Comparison of ENCODE assay signal across 20 cellular contexts in the genomic region with DNA sequence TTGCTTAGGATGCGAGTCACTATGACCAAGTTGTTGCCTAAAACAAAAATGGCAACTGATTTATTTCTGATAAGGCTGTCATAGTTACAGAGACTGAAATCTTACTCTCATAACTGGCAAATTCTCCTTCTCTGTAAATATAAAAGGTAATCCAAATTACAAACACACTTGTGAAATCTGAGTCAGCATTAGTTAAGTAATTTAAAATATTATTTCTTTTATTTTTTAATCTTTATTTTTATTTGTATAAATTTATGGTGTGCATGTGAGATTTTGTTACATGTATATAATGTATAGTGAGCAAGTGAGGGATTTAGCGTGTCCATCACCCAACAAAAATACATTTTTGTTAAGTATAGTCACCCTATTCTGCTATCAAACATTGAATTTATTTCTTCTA.
"Had no signal": no experiment of that assay in that cellular context is flagged by ENCODE, and none has a peak within 500 bp of the region (broad histone marks: within the 10 kb centered on the region; RNA-seq: fewer than 3 reads in every experiment).

No MANE protein-coding gene starts in this region.

- H3K9me2 ChIP-seq: SK-N-SH had no signal

- H3K27ac ChIP-seq: RWPE1 had no signal

- DNase-seq: Karpas-422, KG1, MM.1S, NCI-H1092 treated with DMSO at 0.1 percent for 48 hours, NCI-H1436, NCI-H187, NCI-H2029, NCI-H2081 treated with DMSO at 0.1 percent for 48 hours, NCI-H2171, NCI-H446, NCI-H510A, NCI-H524 treated with DMSO at 0.1 percent for 48 hours, NCI-H69, NCI-H774, SHP77, SK-N-SH, SW 1271, T-cell had no signal

- H3K9me3 ChIP-seq: SK-N-SH had no signal

- H3K9ac ChIP-seq: SK-N-SH had no signal

- ATAC-seq: Panc1, T-cell had no signal

- H3K4me2 ChIP-seq: SK-N-SH had no signal
